In genomic region chr7:2641406-2642393, GRCh38 we compare ENCODE assay signal across 8 cellular contexts. TPM values are rescaled to one million over a fixed set of nuclear protein-coding genes. Genes with fewer than 3 reads are reported as not detected.
DNase-seq lines count a peak whose midpoint lies in the region; ATAC-seq and TF ChIP-seq lines count a peak whose summit lies in the region.

No MANE protein-coding gene starts in this region.

- intact Hi-C loops in breast epithelium (cut with DNase I; ENCODE audit: low total_unique reads): no loop called here
- intact Hi-C loops in gastrocnemius medialis (cut with DNase I; ENCODE audit: low total_unique reads): loop anchor here (1.0 kb wide), 1 partner anchor 27 kb away; no protein-coding TSS in a partner anchor

- H3K4me1 ChIP-seq in breast epithelium: peaks cover 11 to 17% of the 10 kb centered on the region in 2 donors
- H3K4me1 ChIP-seq in gastrocnemius medialis: peaks cover 37 to 48% of the 10 kb centered on the region in 2 donors

- H3K27me3 ChIP-seq in breast epithelium: no peaks in the 10 kb centered on the region
- H3K27me3 ChIP-seq in gastrocnemius medialis: no peaks in the 10 kb centered on the region

- H3K36me3 ChIP-seq in breast epithelium (no peaks in the 10 kb centered on the region), gastrocnemius medialis (no peaks in the 10 kb centered on the region)

- no peak for TF ChIP-seq POLR2A in breast epithelium (IDR thresholded peaks at IDR 0.05)
- TF ChIP-seq POLR2A in gastrocnemius medialis (IDR thresholded peaks at IDR 0.05): peak in 1 of 2 donors; percentile 18

- H3K27ac ChIP-seq in breast epithelium (peak overlapping the region; percentile 71 to 92), gastrocnemius medialis (peak overlapping the region; percentile 72 to 81 (median 78))

- in situ Hi-C loops in gastrocnemius medialis (cut with MboI; ENCODE audit: low sequenced_read_pairs in 4 of 4): no loop called here

- H3K9me3 ChIP-seq in breast epithelium (no peaks in the 10 kb centered on the region), gastrocnemius medialis (no peaks in the 10 kb centered on the region)

- peak; percentile 33 for ATAC-seq in GM18867 (IDR thresholded peaks at IDR 0.05; ENCODE audit: unreplicated experiment)
- ATAC-seq in gastrocnemius medialis: peak; percentile 82 to 84

- TF ChIP-seq CTCF in breast epithelium (IDR thresholded peaks at IDR 0.05) (peak in 1 of 3 donors; percentile 9), gastrocnemius medialis (IDR thresholded peaks at IDR 0.05 in 4 of 5, conservative IDR thresholded peaks at IDR 0.05 in 1 of 5) (peak in 1 of 5 experiments; percentile 16)

- DNase-seq in M059J (ENCODE audit: low read depth) (peak; percentile 98), breast epithelium (ENCODE audit: low spot score in 2 of 2) (peak; percentile 83 to 92), iPS-NIHi11 (ENCODE audit: low spot score) (peak; percentile 86), gastrocnemius medialis (peak; percentile 76 to 93), NCI-H1048 (lab: John Stamatoyannopoulos, UW) (no peak), NCI-H1930 (lab: John Stamatoyannopoulos, UW) (no peak), SK-N-DZ (ENCODE audit: low spot score) (no peak)

- peak overlapping the region; percentile 14 to 64 (median 41) for H3K4me3 ChIP-seq in breast epithelium
- peak overlapping the region; percentile 32 to 44 (median 34) for H3K4me3 ChIP-seq in gastrocnemius medialis

RNA-seq across cellular contexts. Expression of gene TTYH3, which starts 9.9 kb away (rescaled TPM):
- total RNA-seq in M059J (2014; rRNA removed; shearing (Covaris generic)): 18.9 and 38.9 TPM in 2 replicates
- total RNA-seq in breast epithelium (10 to 100 TPM; 11.6 to 17.9 (median 17.4) TPM), gastrocnemius medialis (10 to 100 TPM in 1 of 4 donors, 1 to 10 TPM in 3; 2.9 to 14.8 (median 5.2) TPM)
- polyA plus RNA-seq in SK-N-DZ (2014; cell fraction: cytosol; rRNA removed): 29.1 and 30.3 TPM in 2 replicates
- polyA plus RNA-seq in SK-N-DZ (2014; cell fraction: nucleus; rRNA removed): 37.3 and 64.0 TPM in 2 replicates

RNA-seq across cellular contexts. Expression of gene AMZ1, which starts 46.3 kb away (rescaled TPM):
- 0.57 and 1.2 TPM in 2 replicates for total RNA-seq in M059J (2014; rRNA removed; shearing (Covaris generic))
- total RNA-seq in breast epithelium (under 1 TPM; 0.16 to 0.88 (median 0.33) TPM), gastrocnemius medialis (not detected)
- 0.05 and 0.06 TPM in 2 replicates for polyA plus RNA-seq in SK-N-DZ (2014; cell fraction: cytosol; rRNA removed)
- 0.29 TPM in 1 of 2 replicates, not detected in the other for polyA plus RNA-seq in SK-N-DZ (2014; cell fraction: nucleus; rRNA removed)

Comparison
In these comparisons a context has a peak if more than half of its experiments do, and no peak if none do; other contexts are left out.
1. DNase-seq: peak in M059J (single experiment), breast epithelium (2 of 2), iPS-NIHi11 (single experiment) and gastrocnemius medialis (2 of 2); none in NCI-H1048 (single experiment), NCI-H1930 (0 of 2) and SK-N-DZ (single experiment).